In the genomic region with DNA sequence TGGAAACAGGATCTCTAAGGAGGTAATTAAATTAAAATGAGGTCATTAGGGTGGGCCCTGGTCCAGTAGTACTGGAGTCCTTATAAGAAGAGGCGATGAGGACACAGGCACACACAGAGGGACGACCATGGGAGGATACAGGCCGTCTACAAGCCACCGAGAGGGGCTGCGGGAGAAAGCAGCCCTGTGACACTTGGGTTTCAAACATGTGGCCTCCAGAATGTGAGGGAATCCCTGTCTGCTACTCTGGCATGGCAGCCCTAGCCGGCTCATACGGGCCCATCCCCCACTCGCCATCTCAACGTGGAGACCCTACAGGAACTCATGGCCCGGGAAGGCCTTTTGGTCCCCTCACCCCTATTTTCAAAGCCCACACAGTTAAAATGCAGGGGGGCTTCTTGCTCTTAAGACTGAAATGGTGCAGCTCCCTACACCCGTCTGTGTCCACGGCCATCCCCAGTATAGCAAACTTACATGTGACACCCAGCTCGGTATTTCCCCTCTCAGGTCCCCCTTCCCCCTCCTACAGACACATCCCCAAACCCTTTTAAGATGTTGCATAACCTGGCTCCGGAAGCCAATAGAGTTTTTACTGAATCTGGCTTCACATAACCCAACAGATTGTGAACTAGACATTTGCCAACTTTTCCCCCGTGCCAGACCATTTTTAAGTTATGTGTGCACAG, we compare ENCODE assay signal across 8 cellular contexts.
DNase-seq lines count a peak whose midpoint lies in the region; ATAC-seq and TF ChIP-seq lines count a peak whose summit lies in the region.

No MANE protein-coding gene starts in this region.

- H3K27me3 ChIP-seq in vagina, result no peaks in the 10 kb centered on the region

- H3K36me3 ChIP-seq in SK-N-MC (ENCODE audit: insufficient read depth, low read length) (no peaks in the 10 kb centered on the region), mucosa of descending colon (ENCODE audit: low read depth) (no peaks in the 10 kb centered on the region), vagina (no peaks in the 10 kb centered on the region)

- intact Hi-C loops in activated CD4-positive, alpha-beta T cell treated with anti-CD3 and anti-CD28 coated beads, Interleukin-2, amount 10 ng/mL, durations not matched to agents 24 days and 14 days (cut with micrococcal nuclease), result loop anchor here (1.0 to 5.0 kb wide), 5 partner anchors 12 to 367 kb away; no protein-coding TSS in a partner anchor
- intact Hi-C loops in mucosa of descending colon (cut with DNase I, micrococcal nuclease) (no loop called here), vagina (cut with DNase I) (loop anchor here (2.0 kb wide), 1 partner anchor 124 kb away; the partner anchor contains the start of gene TBL1X)

- H3K27ac Mint-ChIP-seq in activated CD4-positive, alpha-beta T cell treated with anti-CD3 and anti-CD28 coated beads, Interleukin-2, amount 10 ng/mL, durations not matched to agents 24 days and 14 days, result peak overlapping the region; percentile 85

- H3K9ac ChIP-seq in SK-N-MC (ENCODE audit: insufficient read length), result peak overlapping the region; percentile 60

- H3K9me3 ChIP-seq in SK-N-MC (ENCODE audit: low read depth, low read length) (no peaks in the 10 kb centered on the region), mucosa of descending colon (no peaks in the 10 kb centered on the region), vagina (no peaks in the 10 kb centered on the region)

- no peak for TF ChIP-seq POLR2A in vagina (IDR thresholded peaks at IDR 0.05)

- peak; percentile 73 for DNase-seq in activated CD4-positive, alpha-beta T cell treated with anti-CD3 and anti-CD28 coated beads, Interleukin-2, amount 10 ng/mL, durations not matched to agents 24 days and 14 days
- no peak for DNase-seq in activated CD4-positive, alpha-beta T cell treated with anti-CD3 and anti-CD28 coated beads, Interleukin-2, amount 50 U/mL, for 48 hours
- peak; percentile 52 for DNase-seq in SK-N-MC (ENCODE audit: low read depth, low spot score)
- peak; percentile 50 for DNase-seq in choroid plexus epithelial cell (ENCODE audit: low read depth)
- DNase-seq in mucosa of descending colon, result peak in 2 of 3 donors; percentile 21 to 33
- DNase-seq in vagina (ENCODE audit: extremely low spot score in 2 of 2), result no peak

- H3K9me3 Mint-ChIP-seq in activated CD4-positive, alpha-beta T cell treated with anti-CD3 and anti-CD28 coated beads, Interleukin-2, amount 10 ng/mL, durations not matched to agents 24 days and 14 days, result no peaks in the 10 kb centered on the region

- H3K27me3 Mint-ChIP-seq in activated CD4-positive, alpha-beta T cell treated with anti-CD3 and anti-CD28 coated beads, Interleukin-2, amount 10 ng/mL, durations not matched to agents 24 days and 14 days, result no peaks in the 10 kb centered on the region

- peaks cover 39% of the 10 kb centered on the region for H3K4me1 Mint-ChIP-seq in activated CD4-positive, alpha-beta T cell treated with anti-CD3 and anti-CD28 coated beads, Interleukin-2, amount 10 ng/mL, durations not matched to agents 24 days and 14 days

- H3K27ac ChIP-seq in SK-N-MC, result peak overlapping the region; percentile 96
- peak overlapping the region; percentile 69 for H3K27ac ChIP-seq in vagina

- ATAC-seq in HG02885 (IDR thresholded peaks at IDR 0.05; ENCODE audit: poor library complexity, unreplicated experiment) (peak; percentile 35), mucosa of descending colon (peak; percentile 52), HG03378 (IDR thresholded peaks at IDR 0.05; ENCODE audit: unreplicated experiment) (no peak)

- H3K36me3 Mint-ChIP-seq in activated CD4-positive, alpha-beta T cell treated with anti-CD3 and anti-CD28 coated beads, Interleukin-2, amount 10 ng/mL, durations not matched to agents 24 days and 14 days (ENCODE audit: low read depth), result no peaks in the 10 kb centered on the region

- TF ChIP-seq CTCF in choroid plexus epithelial cell (conservative IDR thresholded peaks at IDR 0.05; ENCODE audit: low read depth, low read length) (no peak), mucosa of descending colon (IDR thresholded peaks at IDR 0.05) (no peak), vagina (IDR thresholded peaks at IDR 0.05) (no peak)

- H3K4me3 ChIP-seq in SK-N-MC (peak overlapping the region; percentile 72), choroid plexus epithelial cell (ENCODE audit: low read depth, low read length) (no peak overlapping the region), mucosa of descending colon (no peak overlapping the region), vagina (peak overlapping the region; percentile 10 to 18)

- H3K4me1 ChIP-seq in mucosa of descending colon (ENCODE audit: low read depth) (peaks cover 7% of the 10 kb centered on the region), vagina (peaks cover 15% of the 10 kb centered on the region)

- H3K4me3 Mint-ChIP-seq in activated CD4-positive, alpha-beta T cell treated with anti-CD3 and anti-CD28 coated beads, Interleukin-2, amount 10 ng/mL, durations not matched to agents 24 days and 14 days, result peak overlapping the region; percentile 76

Comparison
In these comparisons a context has a peak if more than half of its experiments do, and no peak if none do; other contexts are left out.
1. DNase-seq: peak in activated CD4-positive, alpha-beta T cell treated with anti-CD3 and anti-CD28 coated beads, Interleukin-2, amount 10 ng/mL, durations not matched to agents 24 days and 14 days (single experiment), SK-N-MC (single experiment), choroid plexus epithelial cell (single experiment) and mucosa of descending colon (2 of 3); none in activated CD4-positive, alpha-beta T cell treated with anti-CD3 and anti-CD28 coated beads, Interleukin-2, amount 50 U/mL, for 48 hours (0 of 2) and vagina (0 of 2).
2. H3K4me3 ChIP-seq: peak in SK-N-MC (single experiment) and vagina (2 of 2); none in choroid plexus epithelial cell (single experiment) and mucosa of descending colon (single experiment).
3. intact Hi-C loops: an anchor here in activated CD4-positive, alpha-beta T cell treated with anti-CD3 and anti-CD28 coated beads, Interleukin-2, amount 10 ng/mL, durations not matched to agents 24 days and 14 days (1.0 to 5.0 kb wide) and vagina (2.0 kb wide); none called in mucosa of descending colon.